Comparison of ENCODE assay signal across 23 cellular contexts in the genomic region with DNA sequence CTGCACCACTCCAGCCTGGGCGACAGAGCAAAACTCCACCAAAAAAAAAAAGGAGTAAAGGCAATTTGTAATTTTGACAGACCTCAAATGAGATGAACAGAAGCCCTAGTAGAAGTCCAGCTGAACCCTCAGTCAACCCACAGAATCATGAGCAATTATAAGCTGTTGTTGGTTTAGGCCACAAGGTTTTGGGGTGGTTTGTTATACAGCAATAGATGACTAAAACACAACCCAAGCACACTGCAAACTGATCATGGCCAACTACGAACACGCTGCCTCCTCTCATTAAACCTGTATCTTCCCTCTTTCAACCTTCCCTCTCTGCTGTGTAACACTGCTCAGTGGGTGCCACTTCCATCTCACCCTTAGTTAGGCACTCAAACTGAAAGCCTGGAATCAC. TPM values are rescaled to one million over a fixed set of nuclear protein-coding genes. Genes with fewer than 3 reads are reported as not detected.
DNase-seq lines count a peak whose midpoint lies in the region; ATAC-seq and TF ChIP-seq lines count a peak whose summit lies in the region.
"Had no signal": no experiment of that assay in that cellular context is flagged by ENCODE, and none has a peak within 500 bp of the region (broad histone marks: within the 10 kb centered on the region; RNA-seq: fewer than 3 reads in every experiment).

No MANE protein-coding gene starts in this region.

- H3K27ac ChIP-seq in BLaER1, result peak overlapping the region; percentile 65; the same call in 1 of the 2 replicates
- peak overlapping the region; percentile 4 for H3K27ac ChIP-seq in effector memory CD4-positive, alpha-beta T cell (ENCODE audit: insufficient read depth, low read length, poor library complexity, severe bottlenecking)
- H3K27ac ChIP-seq in A673 (ENCODE audit: low read depth, low read length, poor library complexity, severe bottlenecking), result no peak overlapping the region
- H3K27ac ChIP-seq: epithelial cell of prostate had no signal

- H3K36me3 ChIP-seq in BLaER1 (peaks cover 50% of the 10 kb centered on the region), BE2C (no peaks in the 10 kb centered on the region), A673 (ENCODE audit: insufficient read depth, low read length, poor library complexity, severe bottlenecking) (no peaks in the 10 kb centered on the region)
- no peaks in the 10 kb centered on the region for H3K36me3 ChIP-seq in effector memory CD4-positive, alpha-beta T cell (ENCODE audit: control insufficient read depth, insufficient read depth, low read length)

- H3K4me2 ChIP-seq in BLaER1, result peak overlapping the region; percentile 90

- H3K27me3 Mint-ChIP-seq in activated CD4-positive, alpha-beta T cell treated with anti-CD3 and anti-CD28 coated beads for 36 hours, result no peaks in the 10 kb centered on the region
- H3K27me3 Mint-ChIP-seq in T-helper 17 cell, result no peaks in the 10 kb centered on the region
- H3K27me3 Mint-ChIP-seq: activated CD4-positive, alpha-beta T cell treated with anti-CD3 and anti-CD28 coated beads, Interleukin-2, amount 10 ng/mL, durations not matched to agents 7 days and 5 days; CD4-positive, alpha-beta T cell; stimulated activated memory B cell treated with anti-CD40 and anti-IgM and Interleukin-4, amounts not matched to agents 10 μg/mL and 1 μg/mL and 100 μg/mL, for 72 hours had no signal

- peaks cover 35% of the 10 kb centered on the region for H3K9me3 ChIP-seq in BLaER1
- H3K9me3 ChIP-seq in T-helper 17 cell (ENCODE audit: control insufficient read depth, low read length, poor library complexity, severe bottlenecking), result no peaks in the 10 kb centered on the region
- no peaks in the 10 kb centered on the region for H3K9me3 ChIP-seq in effector memory CD4-positive, alpha-beta T cell (ENCODE audit: control insufficient read depth, low read length)
- H3K9me3 ChIP-seq in BE2C, result no peaks in the 10 kb centered on the region
- H3K9me3 ChIP-seq in A673 (ENCODE audit: low read depth, low read length, poor library complexity, severe bottlenecking), result no peaks in the 10 kb centered on the region

- no peaks in the 10 kb centered on the region for H3K27me3 ChIP-seq in BLaER1
- no peaks in the 10 kb centered on the region for H3K27me3 ChIP-seq in effector memory CD4-positive, alpha-beta T cell (replicated peaks; ENCODE audit: control insufficient read depth, insufficient read depth, low read length, poor library complexity, severe bottlenecking)
- H3K27me3 ChIP-seq in BE2C, result no peaks in the 10 kb centered on the region
- no peaks in the 10 kb centered on the region for H3K27me3 ChIP-seq in A673 (replicated peaks; ENCODE audit: insufficient read depth, low read depth, low read length, poor library complexity)

- no peak for DNase-seq in activated CD4-positive, alpha-beta T cell treated with anti-CD3 and anti-CD28 coated beads for 36 hours
- DNase-seq in activated CD4-positive, alpha-beta T cell treated with anti-CD3 and anti-CD28 coated beads, Interleukin-2, amount 50 U/mL, for 4 hours, result no peak
- DNase-seq in T-helper 17 cell, result no peak
- DNase-seq in effector memory CD4-positive, alpha-beta T cell, result no peak
- DNase-seq in BE2C, result no peak
- DNase-seq in A673 (ENCODE audit: low spot score), result no peak
- DNase-seq in NCI-H69 (lab: John Stamatoyannopoulos, UW), result no peak
- DNase-seq: 8988T; activated CD4-positive, alpha-beta T cell treated with anti-CD3 and anti-CD28 coated beads, Interleukin-2, amount 10 ng/mL, durations not matched to agents 7 days and 5 days; activated CD8-positive, alpha-beta memory T cell treated with anti-CD3 and anti-CD28 coated beads, Interleukin-2, amount 50 U/mL, for 48 hours; anterior cingulate cortex; CD4-positive, alpha-beta T cell; EL; GOT3; hippocampal formation; NCI-H1436 treated with DMSO at 0.1 percent for 48 hours; NCI-H345; NCI-H748 treated with DMSO at 0.1 percent for 48 hours; nephron progenitor cell had no signal

- no peak overlapping the region for H3K4me3 ChIP-seq in BLaER1
- H3K4me3 ChIP-seq in effector memory CD4-positive, alpha-beta T cell (ENCODE audit: insufficient read depth, low read depth, low read length, poor library complexity, severe bottlenecking), result no peak overlapping the region
- no peak overlapping the region for H3K4me3 ChIP-seq in BE2C (ENCODE audit: low read depth, low read length)
- H3K4me3 ChIP-seq in A673 (ENCODE audit: low read depth, low read length, poor library complexity, severe bottlenecking), result no peak overlapping the region

- CTCF ChIA-PET in activated CD4-positive, alpha-beta T cell treated with anti-CD3 and anti-CD28 coated beads for 36 hours (lab: Charles Lee), result interaction anchor here (0.8 to 4.0 kb wide), 4 partner anchors 24 to 57 kb away, joined by 3 to 15 read pairs (median 4); no protein-coding TSS in a partner anchor
- CTCF ChIA-PET in A673 (lab: Charles Lee), result no interaction called here

- H3K27ac Mint-ChIP-seq in activated CD4-positive, alpha-beta T cell treated with anti-CD3 and anti-CD28 coated beads for 36 hours, result peak overlapping the region; percentile 32
- H3K27ac Mint-ChIP-seq in T-helper 17 cell, result no peak overlapping the region
- H3K27ac Mint-ChIP-seq: activated CD4-positive, alpha-beta T cell treated with anti-CD3 and anti-CD28 coated beads, Interleukin-2, amount 10 ng/mL, durations not matched to agents 7 days and 5 days; CD4-positive, alpha-beta T cell; nephron progenitor cell; stimulated activated memory B cell treated with anti-CD40 and anti-IgM and Interleukin-4, amounts not matched to agents 10 μg/mL and 1 μg/mL and 100 μg/mL, for 72 hours had no signal

- intact Hi-C loops in activated CD4-positive, alpha-beta T cell treated with anti-CD3 and anti-CD28 coated beads for 36 hours (cut with DNase I, micrococcal nuclease), result no loop called here
- intact Hi-C loops in A673 (cut with micrococcal nuclease; ENCODE audit: unreplicated experiment), result no loop called here

- POLR2A ChIA-PET in activated CD4-positive, alpha-beta T cell treated with anti-CD3 and anti-CD28 coated beads for 36 hours (lab: Charles Lee), result interaction anchor here (0.6 to 0.7 kb wide), 2 partner anchors 24 to 33 kb away, joined by 3 to 8 read pairs; no protein-coding TSS in a partner anchor
- POLR2A ChIA-PET in A673 (lab: Charles Lee; ENCODE audit: low non-redundant PET), result no interaction called here

- TF ChIP-seq CTCF in BE2C (IDR thresholded peaks at IDR 0.05; ENCODE audit: low read depth, low read length) (no peak), A673 (conservative IDR thresholded peaks at IDR 0.05; ENCODE audit: low read depth, low read length) (no peak)

- peaks cover 63% of the 10 kb centered on the region for H3K4me1 ChIP-seq in BLaER1
- peaks cover 78% of the 10 kb centered on the region for H3K4me1 ChIP-seq in effector memory CD4-positive, alpha-beta T cell (ENCODE audit: control insufficient read depth, insufficient read depth, low read length, poor library complexity, severe bottlenecking)
- H3K4me1 ChIP-seq in BE2C, result no peaks in the 10 kb centered on the region
- no peaks in the 10 kb centered on the region for H3K4me1 ChIP-seq in A673 (ENCODE audit: insufficient read depth, low read length, poor library complexity, severe bottlenecking)

- no peak overlapping the region for H3K4me3 Mint-ChIP-seq in activated CD4-positive, alpha-beta T cell treated with anti-CD3 and anti-CD28 coated beads for 36 hours
- peak overlapping the region; percentile 74 for H3K4me3 Mint-ChIP-seq in T-helper 17 cell
- H3K4me3 Mint-ChIP-seq: activated CD4-positive, alpha-beta T cell treated with anti-CD3 and anti-CD28 coated beads, Interleukin-2, amount 10 ng/mL, durations not matched to agents 7 days and 5 days; CD4-positive, alpha-beta T cell; nephron progenitor cell; stimulated activated memory B cell treated with anti-CD40 and anti-IgM and Interleukin-4, amounts not matched to agents 10 μg/mL and 1 μg/mL and 100 μg/mL, for 72 hours had no signal

- ATAC-seq in activated CD4-positive, alpha-beta T cell treated with anti-CD3 and anti-CD28 coated beads for 36 hours, result no peak
- ATAC-seq in T-helper 17 cell, result no peak
- ATAC-seq: Right ventricle myocardium inferior; stimulated activated memory B cell treated with anti-CD40 and anti-IgM and Interleukin-4, amounts not matched to agents 10 μg/mL and 1 μg/mL and 100 μg/mL, for 72 hours had no signal

- no peak overlapping the region for H3K9ac ChIP-seq in BLaER1

- no TSS peak for BruUV-seq in A673 (replicated peaks; lab: Mats Ljungman, UMichigan)

- peaks cover 15% of the 10 kb centered on the region for H3K4me1 Mint-ChIP-seq in activated CD4-positive, alpha-beta T cell treated with anti-CD3 and anti-CD28 coated beads for 36 hours
- peaks cover 24% of the 10 kb centered on the region for H3K4me1 Mint-ChIP-seq in T-helper 17 cell
- H3K4me1 Mint-ChIP-seq: nephron progenitor cell had no signal

- H3K9me3 Mint-ChIP-seq in activated CD4-positive, alpha-beta T cell treated with anti-CD3 and anti-CD28 coated beads for 36 hours (ENCODE audit: low read depth), result peaks cover 6% of the 10 kb centered on the region
- H3K9me3 Mint-ChIP-seq: activated CD4-positive, alpha-beta T cell treated with anti-CD3 and anti-CD28 coated beads, Interleukin-2, amount 10 ng/mL, durations not matched to agents 7 days and 5 days; CD4-positive, alpha-beta T cell; stimulated activated memory B cell treated with anti-CD40 and anti-IgM and Interleukin-4, amounts not matched to agents 10 μg/mL and 1 μg/mL and 100 μg/mL, for 72 hours had no signal

- H3K36me3 Mint-ChIP-seq in activated CD4-positive, alpha-beta T cell treated with anti-CD3 and anti-CD28 coated beads for 36 hours (ENCODE audit: low read depth), result peaks cover 15% of the 10 kb centered on the region
- H3K36me3 Mint-ChIP-seq in T-helper 17 cell (ENCODE audit: low read depth), result no peaks in the 10 kb centered on the region
- H3K36me3 Mint-ChIP-seq: stimulated activated memory B cell treated with anti-CD40 and anti-IgM and Interleukin-4, amounts not matched to agents 10 μg/mL and 1 μg/mL and 100 μg/mL, for 72 hours had no signal

- peaks cover 23% of the 10 kb centered on the region for H4K20me1 ChIP-seq in BLaER1

RNA-seq across cellular contexts. Expression of gene AAK1, which starts 22.1 kb away (rescaled TPM):
- total RNA-seq in activated CD4-positive, alpha-beta T cell treated with anti-CD3 and anti-CD28 coated beads for 36 hours, result 100 to 1,000 TPM in 1 of 2 experiments, 10 to 100 TPM in 1; 95.9 to 104 TPM
- total RNA-seq in T-helper 17 cell (100 to 1,000 TPM; 187 to 243 TPM), A673 (2021) (40.1 and 40.5 TPM in 2 replicates)
- polyA plus RNA-seq in BE2C (2012; ENCODE audit: insufficient read depth, insufficient read length, low read depth), result 11.6 TPM
